Comparison of ENCODE assay signal across 17 cellular contexts in genomic region chr4:7144374-7145290, GRCh38. TPM values are rescaled to one million over a fixed set of nuclear protein-coding genes. Genes with fewer than 3 reads are reported as not detected.
DNase-seq lines count a peak whose midpoint lies in the region; ATAC-seq and TF ChIP-seq lines count a peak whose summit lies in the region.
"Had no signal": no experiment of that assay in that cellular context is flagged by ENCODE, and none has a peak within 500 bp of the region (broad histone marks: within the 10 kb centered on the region; RNA-seq: fewer than 3 reads in every experiment).

No MANE protein-coding gene starts in this region.

- H3K27ac ChIP-seq in foreskin keratinocyte (no peak overlapping the region), gastrocnemius medialis (no peak overlapping the region), vagina (no peak overlapping the region), right lobe of liver (no peak overlapping the region)

- in situ Hi-C loops in gastrocnemius medialis (cut with MboI; ENCODE audit: low sequenced_read_pairs in 4 of 4) = no loop called here

- H3K4me3 ChIP-seq in gastrocnemius medialis = no peak overlapping the region
- H3K4me3 ChIP-seq in vagina = no peak overlapping the region
- no peak overlapping the region for H3K4me3 ChIP-seq in right lobe of liver
- H3K4me3 ChIP-seq: GM12878 had no signal

- TF ChIP-seq CTCF in foreskin keratinocyte (conservative IDR thresholded peaks at IDR 0.05) (no peak), gastrocnemius medialis (IDR thresholded peaks at IDR 0.05 in 4 of 5, conservative IDR thresholded peaks at IDR 0.05 in 1 of 5) (no peak), vagina (IDR thresholded peaks at IDR 0.05) (no peak), right lobe of liver (IDR thresholded peaks at IDR 0.05) (no peak)

- WGBS in right lobe of liver (ENCODE audit: insufficient coverage, low coverage, low lambda C conversion rate, missing lambda C conversion rate) = 90% methylated on average over 5 of the region's 17 CpGs

- TF ChIP-seq POLR2A in gastrocnemius medialis (IDR thresholded peaks at IDR 0.05) (no peak), vagina (IDR thresholded peaks at IDR 0.05) (no peak), right lobe of liver (IDR thresholded peaks at IDR 0.05) (no peak)

- H3K9me3 ChIP-seq in gastrocnemius medialis (no peaks in the 10 kb centered on the region), vagina (no peaks in the 10 kb centered on the region), right lobe of liver (no peaks in the 10 kb centered on the region)

- DNase-seq in NCI-H2107 treated with DMSO at 0.1 percent for 48 hours (lab: John Stamatoyannopoulos, UW; ENCODE audit: unreplicated experiment) (peak; percentile 8), NCI-H2107 (lab: John Stamatoyannopoulos, UW) (no peak), MV-4-11 (lab: John Stamatoyannopoulos, UW) (peak; percentile 2), foreskin keratinocyte (no peak), gastrocnemius medialis (no peak), HT-29 (ENCODE audit: low spot score) (no peak), vagina (ENCODE audit: extremely low spot score in 2 of 2) (no peak), right lobe of liver (no peak)
- DNase-seq: C1 segment of cervical spinal cord, KBM-7, NCI-H1930, NCI-H774, SIG-M5 had no signal

- H3K36me3 ChIP-seq in gastrocnemius medialis = no peaks in the 10 kb centered on the region
- H3K36me3 ChIP-seq in vagina = no peaks in the 10 kb centered on the region
- no peaks in the 10 kb centered on the region for H3K36me3 ChIP-seq in right lobe of liver

- ATAC-seq in foreskin keratinocyte (peak; percentile 11), gastrocnemius medialis (peak; percentile 44 to 73), right lobe of liver (no peak)
- ATAC-seq: GM12878 had no signal

- no peaks in the 10 kb centered on the region for H3K4me1 ChIP-seq in foreskin keratinocyte
- H3K4me1 ChIP-seq in gastrocnemius medialis = no peaks in the 10 kb centered on the region
- no peaks in the 10 kb centered on the region for H3K4me1 ChIP-seq in vagina
- H3K4me1 ChIP-seq in right lobe of liver = no peaks in the 10 kb centered on the region

- peaks cover 19% of the 10 kb centered on the region for H3K27me3 ChIP-seq in foreskin keratinocyte
- H3K27me3 ChIP-seq in gastrocnemius medialis = peaks cover 0 to 13% (median 7%) of the 10 kb centered on the region in 3 donors
- no peaks in the 10 kb centered on the region for H3K27me3 ChIP-seq in vagina
- no peaks in the 10 kb centered on the region for H3K27me3 ChIP-seq in right lobe of liver

- intact Hi-C loops in gastrocnemius medialis (cut with DNase I; ENCODE audit: low total_unique reads) = no loop called here
- intact Hi-C loops in vagina (cut with DNase I) = no loop called here
- intact Hi-C loops in right lobe of liver (cut with DNase I) = no loop called here

RNA-seq across cellular contexts. Expression of gene SORCS2, which starts 47.7 kb away (rescaled TPM):
- total RNA-seq in foreskin keratinocyte (0.03 and 0.04 TPM in 2 replicates), gastrocnemius medialis (1 to 10 TPM in 1 of 4 donors, under 1 TPM in 3; 0.07 to 1.2 (median 0.11) TPM), vagina (5.4 TPM), right lobe of liver (1 to 10 TPM in 5 of 6 experiments, under 1 TPM in 1; 0.18 to 6.2 (median 3.1) TPM)
- polyA plus RNA-seq in foreskin keratinocyte = 0.04 and 0.11 TPM in 2 replicates
- not detected in 2 replicates for total RNA-seq in HT-29 (2014; rRNA removed; shearing (Covaris generic))
- total RNA-seq: G401, MCF 10A, NCI-H460 had no signal

Comparison
In these comparisons a context has a peak if more than half of its experiments do, and no peak if none do; other contexts are left out.
1. DNase-seq: peak in NCI-H2107 treated with DMSO at 0.1 percent for 48 hours (single experiment) and MV-4-11 (single experiment); none in NCI-H2107 (single experiment), foreskin keratinocyte (0 of 2), gastrocnemius medialis (0 of 2), HT-29 (single experiment), vagina (0 of 2) and right lobe of liver (0 of 3).
2. ATAC-seq: peak in foreskin keratinocyte (single experiment) and gastrocnemius medialis (2 of 2); none in right lobe of liver (0 of 4).